ENCODE assay signal across 9 cellular contexts in the genomic region with DNA sequence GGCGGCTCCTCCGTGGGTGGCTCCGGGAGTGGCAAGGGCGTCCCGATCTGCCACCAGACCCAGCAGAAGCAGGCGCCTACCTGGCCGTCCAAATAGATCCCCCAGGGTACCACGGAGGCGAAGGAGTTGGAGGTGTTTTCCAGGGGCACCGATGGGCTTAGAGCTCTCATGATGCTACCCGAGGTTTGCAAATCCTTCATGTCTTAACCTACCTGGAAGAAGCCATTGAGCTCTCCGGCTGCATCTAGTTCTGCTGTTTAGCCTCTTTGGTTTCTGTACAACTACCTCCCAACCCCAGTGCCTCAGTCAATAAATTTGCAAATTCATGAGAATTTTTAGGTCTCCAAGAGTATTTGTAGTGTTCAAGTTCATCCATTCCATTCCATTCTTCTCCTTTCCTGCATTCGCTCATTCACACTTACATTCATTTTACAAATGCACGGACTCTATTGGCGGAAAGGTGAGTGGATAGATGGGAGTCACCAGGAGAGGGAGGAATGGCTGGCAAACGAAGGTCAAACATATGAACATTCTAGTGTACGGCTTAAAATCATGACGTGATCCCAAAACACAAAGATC. TPM values are rescaled to one million over a fixed set of nuclear protein-coding genes. Genes with fewer than 3 reads are reported as not detected.
DNase-seq lines count a peak whose midpoint lies in the region; ATAC-seq and TF ChIP-seq lines count a peak whose summit lies in the region.
"Had no signal": no experiment of that assay in that cellular context is flagged by ENCODE, and none has a peak within 500 bp of the region (broad histone marks: within the 10 kb centered on the region; RNA-seq: fewer than 3 reads in every experiment).

No MANE protein-coding gene starts in this region.

- CTCF ChIA-PET in CD8-positive, alpha-beta memory T cell (lab: Charles Lee) = interaction anchor here (1.2 kb wide), 1 partner anchor 14 kb away, joined by 3 read pairs; no protein-coding TSS in a partner anchor

- peak overlapping the region in 1 of 8 donors; percentile 69 for H3K27ac Mint-ChIP-seq in CD8-positive, alpha-beta memory T cell
- H3K27ac Mint-ChIP-seq in endodermal cell = no peak overlapping the region

- no peak overlapping the region for H3K9ac ChIP-seq in endodermal cell (ENCODE audit: extremely low read depth, low read length, poor library complexity, severe bottlenecking)

- peaks cover 57 to 80% of the 10 kb centered on the region in 2 donors for H3K27me3 Mint-ChIP-seq in CD8-positive, alpha-beta memory T cell
- H3K27me3 Mint-ChIP-seq in endodermal cell (ENCODE audit: insufficient read depth) = peaks cover 83% of the 10 kb centered on the region

- H3K27ac ChIP-seq in CD8-positive, alpha-beta memory T cell (ENCODE audit: low read depth, low read length) = no peak overlapping the region
- no peak overlapping the region for H3K27ac ChIP-seq in endodermal cell (ENCODE audit: low read depth, low read length)
- H3K27ac ChIP-seq in ovary = no peak overlapping the region

- H3K36me3 Mint-ChIP-seq in CD8-positive, alpha-beta memory T cell = no peaks in the 10 kb centered on the region
- no peaks in the 10 kb centered on the region for H3K36me3 Mint-ChIP-seq in endodermal cell (ENCODE audit: low read depth)

- peak overlapping the region; percentile 7 for H3K4me3 ChIP-seq in CD8-positive, alpha-beta memory T cell (ENCODE audit: low read length)
- H3K4me3 ChIP-seq in endodermal cell (ENCODE audit: low read length) = peak overlapping the region; percentile 75
- H3K4me3 ChIP-seq in ovary = peak overlapping the region; percentile 43

- no peak for TF ChIP-seq EP300 in ovary (IDR thresholded peaks at IDR 0.05)

- intact Hi-C loops in ovary (cut with DNase I) = no loop called here

- TF ChIP-seq CTCF in endodermal cell (conservative IDR thresholded peaks at IDR 0.05) = no peak
- TF ChIP-seq CTCF in ovary (IDR thresholded peaks at IDR 0.05) = no peak

- no peaks in the 10 kb centered on the region for H3K36me3 ChIP-seq in CD8-positive, alpha-beta memory T cell (ENCODE audit: insufficient read depth, low read length)
- H3K36me3 ChIP-seq in endodermal cell (ENCODE audit: control insufficient read depth, insufficient read depth, low read length) (no peaks in the 10 kb centered on the region), ovary (no peaks in the 10 kb centered on the region)

- peaks cover 0 to 3% (median 0%) of the 10 kb centered on the region in 5 donors for H3K9me3 Mint-ChIP-seq in CD8-positive, alpha-beta memory T cell
- no peaks in the 10 kb centered on the region for H3K9me3 Mint-ChIP-seq in endodermal cell

- POLR2A ChIA-PET in CD8-positive, alpha-beta memory T cell (lab: Charles Lee) = no interaction called here

- H3K4me1 Mint-ChIP-seq in CD8-positive, alpha-beta memory T cell = peaks cover 22 to 29% (median 25%) of the 10 kb centered on the region in 3 donors
- H3K4me1 Mint-ChIP-seq in endodermal cell = peaks cover 5% of the 10 kb centered on the region

- peaks cover 21% of the 10 kb centered on the region for H3K27me3 ChIP-seq in CD8-positive, alpha-beta memory T cell (ENCODE audit: insufficient read depth, low read length, poor library complexity, severe bottlenecking)
- peaks cover 86% of the 10 kb centered on the region for H3K27me3 ChIP-seq in endodermal cell (ENCODE audit: control insufficient read depth, insufficient read depth, low read length, poor library complexity, severe bottlenecking)
- H3K27me3 ChIP-seq in ovary = no peaks in the 10 kb centered on the region

- TF ChIP-seq POLR2A in ovary (IDR thresholded peaks at IDR 0.05) = no peak

- H3K9me3 ChIP-seq in CD8-positive, alpha-beta memory T cell (ENCODE audit: low read length) = no peaks in the 10 kb centered on the region
- H3K9me3 ChIP-seq in endodermal cell (ENCODE audit: control insufficient read depth, low read length) = no peaks in the 10 kb centered on the region
- H3K9me3 ChIP-seq in ovary = no peaks in the 10 kb centered on the region

- H3K4me1 ChIP-seq in CD8-positive, alpha-beta memory T cell (ENCODE audit: insufficient read depth, low read length) = peaks cover 17% of the 10 kb centered on the region
- H3K4me1 ChIP-seq in endodermal cell (ENCODE audit: control insufficient read depth, insufficient read depth, low read length) (no peaks in the 10 kb centered on the region), ovary (ENCODE audit: insufficient read depth) (peaks cover 2% of the 10 kb centered on the region)

- 28 to 46% methylated on average over 8 to 17 of the region's 18 CpGs for WGBS in endodermal cell (ENCODE audit: insufficient coverage in 1 of 2, insufficient read length in 1 of 2), 2 experiments
- WGBS in ovary, 3 donors = 7 to 12% (median 8%) methylated on average over 18 of the region's 18 CpGs

- DNase-seq in CD8-positive, alpha-beta memory T cell = no peak
- peak; percentile 32 for DNase-seq in NCI-H345 (lab: John Stamatoyannopoulos, UW)
- DNase-seq in endodermal cell = no peak
- DNase-seq in ovary = no peak
- no peak for DNase-seq in DMS153 (lab: John Stamatoyannopoulos, UW)

- no peak for ATAC-seq in GM19324 (IDR thresholded peaks at IDR 0.05; ENCODE audit: low FRiP score, unreplicated experiment)
- no peak for ATAC-seq in HG02840 (IDR thresholded peaks at IDR 0.05; ENCODE audit: low FRiP score, unreplicated experiment)
- no peak for ATAC-seq in GM18909 (IDR thresholded peaks at IDR 0.05; ENCODE audit: poor library complexity, unreplicated experiment)

- H3K4me3 Mint-ChIP-seq in CD8-positive, alpha-beta memory T cell = peak overlapping the region; percentile 6 to 80 (median 69)
- peak overlapping the region; percentile 41 for H3K4me3 Mint-ChIP-seq in endodermal cell

RNA-seq across cellular contexts. Expression of a gene that starts 2.4 kb away (rescaled TPM):
- not detected for total RNA-seq in CD8-positive, alpha-beta memory T cell
- polyA plus RNA-seq in CD8-positive, alpha-beta memory T cell = not detected
- total RNA-seq in endodermal cell (not detected), ovary (under 1 TPM in 1 of 7 donors, not detected in 6; 0.25 TPM)
- polyA plus RNA-seq in endodermal cell (2013, experiment 1 of 2) = not detected
- not detected for polyA plus RNA-seq in endodermal cell (2013, experiment 2 of 2)
- polyA plus RNA-seq in ovary = under 1 TPM in 1 of 2 donors, not detected in 1; 0.07 TPM
- total RNA-seq: NCI-H460 had no signal

RNA-seq across cellular contexts. Expression of a gene that starts 44.5 kb away (rescaled TPM):
- total RNA-seq in CD8-positive, alpha-beta memory T cell = not detected
- polyA plus RNA-seq in CD8-positive, alpha-beta memory T cell = not detected
- not detected for total RNA-seq in endodermal cell
- polyA plus RNA-seq in endodermal cell (2013, experiment 1 of 2) = 0.50 TPM
- polyA plus RNA-seq in endodermal cell (2013, experiment 2 of 2) = 0.29 TPM
- 1 to 10 TPM in 1 of 7 donors, not detected in 6; 1.3 TPM for total RNA-seq in ovary
- under 1 TPM in 1 of 2 donors, not detected in 1; 0.13 TPM for polyA plus RNA-seq in ovary
- total RNA-seq: NCI-H460 had no signal

RNA-seq across cellular contexts. Expression of a gene that starts 50.9 kb away (rescaled TPM):
- total RNA-seq in CD8-positive, alpha-beta memory T cell = not detected
- polyA plus RNA-seq in CD8-positive, alpha-beta memory T cell = not detected
- total RNA-seq in endodermal cell = not detected
- not detected for polyA plus RNA-seq in endodermal cell (2013, experiment 1 of 2)
- polyA plus RNA-seq in endodermal cell (2013, experiment 2 of 2) = not detected
- total RNA-seq in ovary = not detected
- not detected for polyA plus RNA-seq in ovary
- total RNA-seq: NCI-H460 had no signal

RNA-seq across cellular contexts. Expression of a gene that starts 58.7 kb away (rescaled TPM):
- total RNA-seq in CD8-positive, alpha-beta memory T cell = not detected
- not detected for polyA plus RNA-seq in CD8-positive, alpha-beta memory T cell
- total RNA-seq in endodermal cell (not detected), ovary (not detected)
- polyA plus RNA-seq in endodermal cell (2013, experiment 1 of 2) = not detected
- polyA plus RNA-seq in endodermal cell (2013, experiment 2 of 2) = not detected
- polyA plus RNA-seq in ovary = not detected
- total RNA-seq: NCI-H460 had no signal

Comparison
In these comparisons a context has a peak if more than half of its experiments do, and no peak if none do; other contexts are left out.
1. H3K4me3 ChIP-seq: peak in every context shown above with its lines; median percentile 75 in endodermal cell; 43 in ovary; 7 in CD8-positive, alpha-beta memory T cell.